Comparison of ENCODE assay signal across 8 cellular contexts in the genomic region with DNA sequence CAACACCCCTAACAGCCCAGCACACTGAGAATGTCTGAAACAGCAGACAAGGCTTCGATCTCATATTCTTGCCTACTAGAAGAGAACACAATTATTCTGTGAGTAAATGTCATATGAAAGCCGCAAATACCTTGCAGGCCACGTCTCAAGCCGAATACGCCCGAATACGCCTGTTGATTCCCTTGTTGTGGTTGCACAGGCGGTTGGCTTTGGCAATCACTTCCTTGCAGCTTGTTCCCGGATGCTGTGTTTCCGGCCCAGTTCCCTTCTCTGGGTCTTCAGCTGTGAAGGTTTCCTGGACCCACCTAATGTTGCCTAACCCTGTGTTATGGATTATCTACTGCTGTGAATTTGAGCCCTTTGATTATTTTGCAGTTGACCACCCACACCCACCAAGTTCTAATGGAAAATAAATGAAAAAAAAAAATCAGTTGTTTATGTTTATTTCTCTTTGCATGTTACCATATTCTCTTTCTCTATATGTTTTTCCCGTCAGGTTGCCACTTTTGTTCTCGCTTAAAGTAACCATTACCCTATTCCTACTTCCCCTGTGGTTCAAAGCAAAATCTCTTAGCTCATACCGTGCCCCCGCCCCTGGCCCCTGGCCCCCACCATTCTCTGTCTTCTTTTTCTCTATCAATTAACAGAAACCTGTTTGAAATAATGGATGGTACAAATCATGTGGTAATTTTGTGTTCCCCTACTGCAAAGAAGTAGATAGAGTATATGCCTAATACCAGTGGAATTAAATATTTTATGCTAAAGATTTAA.
A peak's percentile ranks its signal among the peaks of the same experiment; 100 is the strongest.
DNase-seq lines count a peak whose midpoint lies in the region; ATAC-seq and TF ChIP-seq lines count a peak whose summit lies in the region.

No MANE protein-coding gene starts in this region.

- H3K4me3 ChIP-seq in CD4-positive, alpha-beta memory T cell (ENCODE audit: low read length in 2 of 2), result peak overlapping the region; percentile 3 to 20
- H3K4me3 ChIP-seq in NB4 (ENCODE audit: low read depth, low read length), result no peak overlapping the region

- peak; percentile 41 to 69 (median 63) for DNase-seq in CD4-positive, alpha-beta memory T cell
- DNase-seq in NB4 (ENCODE audit: low read depth) (peak; percentile 91), medulla oblongata (ENCODE audit: extremely low spot score) (peak; percentile 6), NCI-H146 (lab: John Stamatoyannopoulos, UW) (no peak), RWPE1 (ENCODE audit: low spot score) (no peak), Calu3 (no peak)
- DNase-seq in activated T-helper 1 cell treated with anti-CD3 and anti-CD28 coated beads, Interleukin-12 subunit alpha, Interleukin-12 subunit beta, Interleukin-2, Interleukin-4 antibody, amounts not matched to agents 30 ng/mL and 10 ng/mL and 1 ng/mL, durations not matched to agents 14 hours and 24 hours and 36 hours (ENCODE audit: low spot score), result peak; percentile 40

- no peaks in the 10 kb centered on the region for H3K36me3 Mint-ChIP-seq in CD4-positive, alpha-beta memory T cell
- H3K36me3 Mint-ChIP-seq in activated T-helper 1 cell treated with anti-CD3 and anti-CD28 coated beads, Interleukin-12 subunit alpha, Interleukin-12 subunit beta, Interleukin-2, Interleukin-4 antibody, amounts not matched to agents 30 ng/mL and 10 ng/mL and 1 ng/mL, durations not matched to agents 14 hours and 24 hours and 36 hours (ENCODE audit: low read depth), result no peaks in the 10 kb centered on the region
- H3K36me3 Mint-ChIP-seq in Calu3 (ENCODE audit: insufficient read depth, unreplicated experiment), result no peaks in the 10 kb centered on the region

- ATAC-seq in HG03025 (IDR thresholded peaks at IDR 0.05; ENCODE audit: low FRiP score, unreplicated experiment), result no peak

- no peaks in the 10 kb centered on the region for H3K9me3 Mint-ChIP-seq in CD4-positive, alpha-beta memory T cell
- H3K9me3 Mint-ChIP-seq in activated T-helper 1 cell treated with anti-CD3 and anti-CD28 coated beads, Interleukin-12 subunit alpha, Interleukin-12 subunit beta, Interleukin-2, Interleukin-4 antibody, amounts not matched to agents 30 ng/mL and 10 ng/mL and 1 ng/mL, durations not matched to agents 14 hours and 24 hours and 36 hours, result no peaks in the 10 kb centered on the region
- H3K9me3 Mint-ChIP-seq in Calu3 (ENCODE audit: low read depth, unreplicated experiment), result no peaks in the 10 kb centered on the region

- no TSS peak for BruUV-seq in Calu3 (replicated peaks; lab: Mats Ljungman, UMichigan)

- H3K27ac Mint-ChIP-seq in CD4-positive, alpha-beta memory T cell, result peak overlapping the region; percentile 14 to 88 (median 52)
- H3K27ac Mint-ChIP-seq in activated T-helper 1 cell treated with anti-CD3 and anti-CD28 coated beads, Interleukin-12 subunit alpha, Interleukin-12 subunit beta, Interleukin-2, Interleukin-4 antibody, amounts not matched to agents 30 ng/mL and 10 ng/mL and 1 ng/mL, durations not matched to agents 14 hours and 24 hours and 36 hours, result peak overlapping the region; percentile 27
- no peak overlapping the region for H3K27ac Mint-ChIP-seq in Calu3 (ENCODE audit: unreplicated experiment)

- peaks cover 18 to 24% (median 21%) of the 10 kb centered on the region in 4 donors for H3K4me1 Mint-ChIP-seq in CD4-positive, alpha-beta memory T cell
- peaks cover 20% of the 10 kb centered on the region for H3K4me1 Mint-ChIP-seq in activated T-helper 1 cell treated with anti-CD3 and anti-CD28 coated beads, Interleukin-12 subunit alpha, Interleukin-12 subunit beta, Interleukin-2, Interleukin-4 antibody, amounts not matched to agents 30 ng/mL and 10 ng/mL and 1 ng/mL, durations not matched to agents 14 hours and 24 hours and 36 hours (ENCODE audit: low read depth)
- no peaks in the 10 kb centered on the region for H3K4me1 Mint-ChIP-seq in Calu3 (ENCODE audit: low read depth, unreplicated experiment)

- no peaks in the 10 kb centered on the region for H3K9me3 ChIP-seq in CD4-positive, alpha-beta memory T cell (ENCODE audit: control insufficient read depth in 1 of 2, low read length in 2 of 2)

- no peaks in the 10 kb centered on the region for H3K27me3 ChIP-seq in CD4-positive, alpha-beta memory T cell (ENCODE audit: insufficient read depth, low read length)

- POLR2A ChIA-PET in CD4-positive, alpha-beta memory T cell (lab: Charles Lee; ENCODE audit: partially characterized antibody), result no interaction called here
- POLR2A ChIA-PET in RWPE1 (lab: Yijun Ruan, JAX; ENCODE audit: low non-redundant PET), result no interaction called here

- H3K4me3 Mint-ChIP-seq in CD4-positive, alpha-beta memory T cell, result peak overlapping the region; percentile 70 to 86 (median 78)
- peak overlapping the region; percentile 53 for H3K4me3 Mint-ChIP-seq in activated T-helper 1 cell treated with anti-CD3 and anti-CD28 coated beads, Interleukin-12 subunit alpha, Interleukin-12 subunit beta, Interleukin-2, Interleukin-4 antibody, amounts not matched to agents 30 ng/mL and 10 ng/mL and 1 ng/mL, durations not matched to agents 14 hours and 24 hours and 36 hours
- H3K4me3 Mint-ChIP-seq in Calu3 (ENCODE audit: low read depth, unreplicated experiment), result no peak overlapping the region

- no peaks in the 10 kb centered on the region for H3K27me3 Mint-ChIP-seq in CD4-positive, alpha-beta memory T cell
- H3K27me3 Mint-ChIP-seq in activated T-helper 1 cell treated with anti-CD3 and anti-CD28 coated beads, Interleukin-12 subunit alpha, Interleukin-12 subunit beta, Interleukin-2, Interleukin-4 antibody, amounts not matched to agents 30 ng/mL and 10 ng/mL and 1 ng/mL, durations not matched to agents 14 hours and 24 hours and 36 hours (ENCODE audit: insufficient read depth), result peaks cover 5% of the 10 kb centered on the region
- H3K27me3 Mint-ChIP-seq in Calu3 (ENCODE audit: unreplicated experiment), result no peaks in the 10 kb centered on the region

- H3K27ac ChIP-seq in CD4-positive, alpha-beta memory T cell (ENCODE audit: low read depth, low read length), result no peak overlapping the region
- no peak overlapping the region for H3K27ac ChIP-seq in RWPE1

- H3K36me3 ChIP-seq in CD4-positive, alpha-beta memory T cell (ENCODE audit: insufficient read depth, low read length), result no peaks in the 10 kb centered on the region

- H3K4me1 ChIP-seq in CD4-positive, alpha-beta memory T cell (ENCODE audit: insufficient read depth, low read length), result peaks cover 27% of the 10 kb centered on the region

- no peak for TF ChIP-seq CTCF in NB4 (IDR thresholded peaks at IDR 0.05; ENCODE audit: low read depth, low read length)
- no peak for TF ChIP-seq CTCF in RWPE1 (conservative IDR thresholded peaks at IDR 0.05; ENCODE audit: low read depth)
- TF ChIP-seq CTCF in Calu3 (IDR thresholded peaks at IDR 0.05; ENCODE audit: unreplicated experiment), result no peak

- CTCF ChIA-PET in CD4-positive, alpha-beta memory T cell (lab: Charles Lee; ENCODE audit: partially characterized antibody), result interaction anchor here (1.5 kb wide), 1 partner anchor 12 kb away, joined by 3 read pairs; no protein-coding TSS in a partner anchor
- CTCF ChIA-PET in RWPE1 (lab: Yijun Ruan, JAX) (no interaction called here), Calu3 (lab: Charles Lee) (no interaction called here)

- intact Hi-C loops in CD4-positive, alpha-beta memory T cell (cut with micrococcal nuclease), result loop anchor here (10.0 kb wide), 1 partner anchor 1036 kb away; a partner anchor contains a TSS
- intact Hi-C loops in activated T-helper 1 cell treated with anti-CD3 and anti-CD28 coated beads, Interleukin-12 subunit alpha, Interleukin-12 subunit beta, Interleukin-2, Interleukin-4 antibody, amounts not matched to agents 30 ng/mL and 10 ng/mL and 1 ng/mL, durations not matched to agents 14 hours and 24 hours and 36 hours (cut with micrococcal nuclease), result loop anchor here (2.0 to 5.0 kb wide), 2 partner anchors 14 to 229 kb away; a partner anchor contains a TSS
- intact Hi-C loops in Calu3 (cut with micrococcal nuclease; ENCODE audit: unreplicated experiment), result no loop called here

- no peak for TF ChIP-seq POLR2A in NB4 (IDR thresholded peaks at IDR 0.05; ENCODE audit: extremely low read depth, insufficient read length)

Comparison
In these comparisons a context has a peak if more than half of its experiments do, and no peak if none do; other contexts are left out.
1. DNase-seq: peak in CD4-positive, alpha-beta memory T cell (5 of 5), NB4 (single experiment), activated T-helper 1 cell treated with anti-CD3 and anti-CD28 coated beads, Interleukin-12 subunit alpha, Interleukin-12 subunit beta, Interleukin-2, Interleukin-4 antibody, amounts not matched to agents 30 ng/mL and 10 ng/mL and 1 ng/mL, durations not matched to agents 14 hours and 24 hours and 36 hours (single experiment) and medulla oblongata (single experiment); none in NCI-H146 (single experiment), RWPE1 (single experiment) and Calu3 (single experiment).